Comparison of ENCODE assay signal across 1 cellular context in the genomic region with DNA sequence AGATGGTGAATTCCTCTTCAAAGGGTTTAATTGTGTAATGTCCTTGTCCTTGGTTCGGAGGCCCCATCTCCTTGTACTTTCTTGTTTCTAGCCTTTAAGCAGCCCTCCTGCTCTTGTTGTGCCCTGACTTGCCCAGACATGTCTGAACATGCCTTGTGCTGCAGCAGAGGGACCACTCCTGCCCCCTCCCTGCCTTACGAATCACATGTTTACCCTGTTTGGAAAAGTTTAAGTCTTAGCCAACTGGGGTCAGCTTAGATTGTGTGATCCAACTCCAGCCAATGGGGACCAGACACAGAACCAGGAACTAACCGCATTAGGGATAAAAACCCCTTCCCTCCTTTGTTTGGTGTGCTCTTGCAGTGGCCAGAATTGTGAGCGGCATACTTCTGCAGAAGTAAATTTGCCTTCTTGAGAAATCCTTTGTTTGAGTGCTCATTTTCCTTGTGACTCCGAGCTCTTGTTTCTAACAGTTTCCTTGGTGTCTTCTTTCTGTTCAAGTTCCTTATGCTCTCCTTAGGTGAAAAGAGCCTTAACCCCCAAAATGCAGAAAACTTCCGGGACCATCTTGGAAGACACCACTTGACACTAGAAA.
TF ChIP-seq lines count a peak whose summit lies in the region.

No MANE protein-coding gene starts in this region.

TF ChIP-seq in H1, 55 proteins besides CTCF, POLR2A, EP300 and RAD21:
- TF ChIP-seq, protein P1, sequence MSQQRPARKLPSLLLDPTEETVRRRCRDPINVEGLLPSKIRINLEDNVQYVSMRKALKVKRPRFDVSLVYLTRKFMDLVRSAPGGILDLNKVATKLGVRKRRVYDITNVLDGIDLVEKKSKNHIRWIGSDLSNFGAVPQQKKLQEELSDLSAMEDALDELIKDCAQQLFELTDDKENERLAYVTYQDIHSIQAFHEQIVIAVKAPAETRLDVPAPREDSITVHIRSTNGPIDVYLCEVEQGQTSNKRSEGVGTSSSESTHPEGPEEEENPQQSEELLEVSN (IDR thresholded peaks at IDR 0.05): peak; percentile 50; the same call in 1 of the 2 replicates
- TF ChIP-seq MAX (IDR thresholded peaks at IDR 0.05) (peak; percentile 71), KDM1A (IDR thresholded peaks at IDR 0.05; ENCODE audit: borderline replicate concordance, low read length) (no peak), JUN (IDR thresholded peaks at IDR 0.05; ENCODE audit: low read depth, low read length) (no peak)
